Comparison of ENCODE assay signal across 36 cellular contexts in genomic region chr13:100625447-100625846, GRCh38.
"Had no signal": no experiment of that assay in that cellular context is flagged by ENCODE, and none has a peak within 500 bp of the region (broad histone marks: within the 10 kb centered on the region; RNA-seq: fewer than 3 reads in every experiment).

No MANE protein-coding gene starts in this region.

- DNase-seq: activated CD4-positive, alpha-beta memory T cell treated with anti-CD3 and anti-CD28 coated beads for 36 hours; activated CD4-positive, alpha-beta T cell treated with anti-CD3 and anti-CD28 coated beads, Interleukin-2, amount 10 ng/mL, durations not matched to agents 24 days and 14 days; activated CD4-positive, CD25-positive, alpha-beta regulatory T cell treated with anti-CD3 and anti-CD28 coated beads, Interleukin-2, amount 50 U/mL, for 72 hours; activated CD8-positive, alpha-beta memory T cell treated with anti-CD3 and anti-CD28 coated beads, Interleukin-2, amount 50 U/mL, for 4 hours; activated effector memory CD4-positive, alpha-beta T cell treated with anti-CD3 and anti-CD28 coated beads, Interleukin-2, amount 50 U/mL, for 16 hours; activated naive CD4-positive, alpha-beta T cell treated with anti-CD3 and anti-CD28 coated beads for 36 hours; activated naive CD8-positive, alpha-beta T cell treated with anti-CD3 and anti-CD28 coated beads for 36 hours; activated T-cell treated with anti-CD3 and anti-CD28 coated beads, Interleukin-2, amount 50 U/mL, for 1 hour; central memory CD4-positive, alpha-beta T cell; dermis blood vessel endothelial cell; effector memory CD4-positive, alpha-beta T cell; kidney; left colon; naive B cell; nucleus accumbens; pancreas; retina; sigmoid colon; small intestine; stimulated activated CD4-positive, alpha-beta T cell treated with anti-CD3 and anti-CD28 coated beads, Interleukin-1b, Interleukin-23, amount 100 ng/mL, for 48 hours; stimulated activated CD4-positive, alpha-beta T cell treated with anti-CD3 and anti-CD28 coated beads, Interleukin-4, amount 100 ng/mL, for 4 hours; stimulated activated CD8-positive, alpha-beta memory T cell treated with anti-CD3 and anti-CD28 coated beads, Interleukin-4, amount 100 ng/mL, for 48 hours; stimulated activated naive CD8-positive, alpha-beta T cell treated with anti-CD3 and anti-CD28 coated beads, Interleukin-15, amount 100 ng/mL, for 72 hours; substantia nigra; T1000; upper lobe of left lung; WERI-Rb-1 had no signal

- H3K9me3 Mint-ChIP-seq: neural crest cell; stimulated activated memory B cell treated with anti-CD40 and anti-IgM and Interleukin-4, amounts not matched to agents 10 μg/mL and 1 μg/mL and 100 μg/mL, for 72 hours; stimulated activated naive CD8-positive, alpha-beta T cell treated with anti-CD3 and anti-CD28 coated beads, Interleukin-15, amount 100 ng/mL, for 72 hours had no signal

- H3K79me2 ChIP-seq: hepatocyte had no signal

- H3K27me3 ChIP-seq: ascending aorta, gastroesophageal sphincter, hepatocyte, pancreas, sigmoid colon, upper lobe of left lung, vagina had no signal

- H3K4me2 ChIP-seq: hepatocyte had no signal

- H3K27ac ChIP-seq: ascending aorta, gastroesophageal sphincter, hepatocyte, pancreas, prostate gland, sigmoid colon, upper lobe of left lung, vagina, WERI-Rb-1 had no signal

- H3K4me1 ChIP-seq: ascending aorta, gastroesophageal sphincter, pancreas, prostate gland, sigmoid colon, upper lobe of left lung, vagina had no signal

- H2AFZ ChIP-seq: hepatocyte had no signal

- ATAC-seq: gastroesophageal sphincter; left colon; pancreas; stimulated activated memory B cell treated with anti-CD40 and anti-IgM and Interleukin-4, amounts not matched to agents 10 μg/mL and 1 μg/mL and 100 μg/mL, for 72 hours; stimulated activated naive CD8-positive, alpha-beta T cell treated with anti-CD3 and anti-CD28 coated beads, Interleukin-15, amount 100 ng/mL, for 72 hours had no signal

- H3K27me3 Mint-ChIP-seq: activated CD4-positive, alpha-beta memory T cell treated with anti-CD3 and anti-CD28 coated beads for 36 hours; activated CD4-positive, alpha-beta T cell treated with anti-CD3 and anti-CD28 coated beads, Interleukin-2, amount 10 ng/mL, durations not matched to agents 24 days and 14 days; activated naive CD8-positive, alpha-beta T cell treated with anti-CD3 and anti-CD28 coated beads for 36 hours; naive B cell; stimulated activated memory B cell treated with anti-CD40 and anti-IgM and Interleukin-4, amounts not matched to agents 10 μg/mL and 1 μg/mL and 100 μg/mL, for 72 hours; stimulated activated naive CD8-positive, alpha-beta T cell treated with anti-CD3 and anti-CD28 coated beads, Interleukin-15, amount 100 ng/mL, for 72 hours had no signal

- H3K36me3 ChIP-seq: prostate gland had no signal

- H3K4me3 ChIP-seq: ascending aorta, gastroesophageal sphincter, hepatocyte, pancreas, prostate gland, sigmoid colon, upper lobe of left lung, vagina had no signal

- H3K4me1 Mint-ChIP-seq: activated naive CD8-positive, alpha-beta T cell treated with anti-CD3 and anti-CD28 coated beads for 36 hours; stimulated activated memory B cell treated with anti-CD40 and anti-IgM and Interleukin-4, amounts not matched to agents 10 μg/mL and 1 μg/mL and 100 μg/mL, for 72 hours had no signal

- H3K4me3 Mint-ChIP-seq: activated CD4-positive, alpha-beta memory T cell treated with anti-CD3 and anti-CD28 coated beads for 36 hours; activated CD4-positive, alpha-beta T cell treated with anti-CD3 and anti-CD28 coated beads, Interleukin-2, amount 10 ng/mL, durations not matched to agents 24 days and 14 days; activated naive CD4-positive, alpha-beta T cell treated with anti-CD3 and anti-CD28 coated beads for 36 hours; activated naive CD8-positive, alpha-beta T cell treated with anti-CD3 and anti-CD28 coated beads for 36 hours; activated T-helper 1 cell treated with anti-CD3 and anti-CD28 coated beads, Interleukin-12 subunit alpha, Interleukin-12 subunit beta, Interleukin-2, Interleukin-4 antibody, amounts not matched to agents 30 ng/mL and 10 ng/mL and 1 ng/mL, durations not matched to agents 14 hours and 24 hours and 36 hours; mesothelial cell of epicardium; naive B cell; neural crest cell; stimulated activated memory B cell treated with anti-CD40 and anti-IgM and Interleukin-4, amounts not matched to agents 10 μg/mL and 1 μg/mL and 100 μg/mL, for 72 hours; stimulated activated naive CD8-positive, alpha-beta T cell treated with anti-CD3 and anti-CD28 coated beads, Interleukin-15, amount 100 ng/mL, for 72 hours had no signal

- H3K9me3 ChIP-seq: ascending aorta, gastroesophageal sphincter, pancreas, prostate gland, sigmoid colon, upper lobe of left lung, vagina had no signal

- H3K27ac Mint-ChIP-seq: activated CD4-positive, alpha-beta memory T cell treated with anti-CD3 and anti-CD28 coated beads for 36 hours; activated CD4-positive, alpha-beta T cell treated with anti-CD3 and anti-CD28 coated beads, Interleukin-2, amount 10 ng/mL, durations not matched to agents 24 days and 14 days; activated naive CD4-positive, alpha-beta T cell treated with anti-CD3 and anti-CD28 coated beads for 36 hours; activated naive CD8-positive, alpha-beta T cell treated with anti-CD3 and anti-CD28 coated beads for 36 hours; activated T-helper 1 cell treated with anti-CD3 and anti-CD28 coated beads, Interleukin-12 subunit alpha, Interleukin-12 subunit beta, Interleukin-2, Interleukin-4 antibody, amounts not matched to agents 30 ng/mL and 10 ng/mL and 1 ng/mL, durations not matched to agents 14 hours and 24 hours and 36 hours; mesothelial cell of epicardium; stimulated activated memory B cell treated with anti-CD40 and anti-IgM and Interleukin-4, amounts not matched to agents 10 μg/mL and 1 μg/mL and 100 μg/mL, for 72 hours; stimulated activated naive CD8-positive, alpha-beta T cell treated with anti-CD3 and anti-CD28 coated beads, Interleukin-15, amount 100 ng/mL, for 72 hours had no signal
